Comparison of ENCODE assay signal across 16 cellular contexts in the genomic region with DNA sequence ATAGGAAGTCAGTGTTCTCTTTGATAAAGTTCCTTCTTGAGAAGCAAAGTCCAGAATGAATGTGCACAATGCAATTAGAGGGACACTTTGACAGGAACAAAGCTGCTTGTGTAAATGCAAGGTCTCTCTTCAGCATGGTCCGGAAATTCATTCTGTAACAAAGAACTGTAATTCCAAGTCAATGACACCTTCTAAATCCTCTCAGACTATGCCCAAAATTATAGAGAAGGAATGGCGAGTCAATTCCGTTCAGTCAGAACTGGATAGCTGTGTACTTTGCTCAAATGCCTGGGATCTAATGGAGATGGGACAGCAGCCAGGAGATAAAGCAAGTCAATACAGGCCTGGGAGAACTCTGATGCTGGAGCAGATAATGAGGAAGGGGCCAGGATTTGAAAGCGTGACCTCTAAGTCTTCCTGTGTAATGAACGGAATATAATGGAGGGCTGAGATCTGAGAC.
A peak's percentile ranks its signal among the peaks of the same experiment; 100 is the strongest.
DNase-seq lines count a peak whose midpoint lies in the region; ATAC-seq, FAIRE-seq and TF ChIP-seq lines count a peak whose summit lies in the region.
"Had no signal": no experiment of that assay in that cellular context is flagged by ENCODE, and none has a peak within 500 bp of the region (broad histone marks: within the 10 kb centered on the region; RNA-seq: fewer than 3 reads in every experiment).

No MANE protein-coding gene starts in this region.

- H3K9me3 Mint-ChIP-seq in activated B cell treated with CpG ODN at 0.5 μM for 24 hours = no peaks in the 10 kb centered on the region

- no peak overlapping the region for H2BK15ac ChIP-seq in mesendoderm (replicated peaks; ENCODE audit: low read depth)

- H3K9ac ChIP-seq in mesendoderm (ENCODE audit: low read length) = no peak overlapping the region
- H3K9ac ChIP-seq in kidney (ENCODE audit: low read length in 2 of 2) = no peak overlapping the region

- H2AK5ac ChIP-seq in mesendoderm (ENCODE audit: low read length) = peak overlapping the region; percentile 31

- no peak overlapping the region for H3K4me3 ChIP-seq in mesendoderm (ENCODE audit: low read length)
- no peak overlapping the region for H3K4me3 ChIP-seq in kidney (ENCODE audit: low read length in 2 of 2)
- H3K4me3 ChIP-seq: adrenal gland, SJCRH30 had no signal

- no peak for ATAC-seq in activated B cell treated with CpG ODN at 0.5 μM for 24 hours (ENCODE audit: low read depth)
- ATAC-seq in GM18867 (IDR thresholded peaks at IDR 0.05; ENCODE audit: unreplicated experiment) = no peak
- ATAC-seq: stimulated activated naive CD8-positive, alpha-beta T cell treated with anti-CD3 and anti-CD28 coated beads, Interleukin-15, Interleukin-2, amounts not matched to agents 100 U/mL and 50 U/mL, for 24 hours had no signal

- H3K36me3 Mint-ChIP-seq in activated B cell treated with CpG ODN at 0.5 μM for 24 hours (ENCODE audit: low read depth) = no peaks in the 10 kb centered on the region

- TF ChIP-seq CTCF in activated B cell treated with CpG ODN at 0.5 μM for 24 hours (IDR thresholded peaks at IDR 0.05) (no peak), kidney (IDR thresholded peaks at IDR 0.05; ENCODE audit: borderline replicate concordance, extremely low read depth, insufficient read depth) (no peak)

- no peak overlapping the region for H3K4ac ChIP-seq in mesendoderm (ENCODE audit: low read depth, low read length)

- no peak overlapping the region for H4K5ac ChIP-seq in mesendoderm (ENCODE audit: low read length)

- CTCF ChIA-PET in activated B cell treated with CpG ODN at 0.5 μM for 24 hours (lab: Charles Lee) = no interaction called here

- no peaks in the 10 kb centered on the region for H3K79me1 ChIP-seq in mesendoderm (ENCODE audit: low read length)

- peaks cover 3% of the 10 kb centered on the region for H3K27me3 Mint-ChIP-seq in activated B cell treated with CpG ODN at 0.5 μM for 24 hours

- peak overlapping the region; percentile 5 for H3K4me3 Mint-ChIP-seq in activated B cell treated with CpG ODN at 0.5 μM for 24 hours

- H3K4me2 ChIP-seq in mesendoderm (ENCODE audit: low read length) = no peak overlapping the region

- H3K36me3 ChIP-seq in mesendoderm (ENCODE audit: control insufficient read depth, insufficient read depth, low read length) (no peaks in the 10 kb centered on the region), kidney (ENCODE audit: control insufficient read depth in 1 of 2, insufficient read depth in 2 of 2, low read length in 2 of 2) (no peaks in the 10 kb centered on the region)
- H3K36me3 ChIP-seq: adrenal gland, neutrophil, SJCRH30 had no signal

- no peak for TF ChIP-seq POLR2A in GM12891 (IDR thresholded peaks at IDR 0.05; ENCODE audit: low read depth, low read length)

- DNase-seq in CD1c-positive myeloid dendritic cell (ENCODE audit: extremely low spot score) = peak; percentile 5
- no peak for DNase-seq in GM12891 (ENCODE audit: insufficient read length, low spot score)
- no peak for DNase-seq in activated B cell treated with CpG ODN at 0.5 μM for 24 hours
- DNase-seq in mesendoderm = no peak
- no peak for DNase-seq in UCSD-AML1 (lab: John Stamatoyannopoulos, UW; ENCODE audit: unreplicated experiment)
- DNase-seq in RPMI8226 = no peak
- no peak for DNase-seq in kidney
- DNase-seq: adrenal gland; GF-D8; hippocampal formation; Kasumi-1; NCI-H2029; stimulated activated naive CD8-positive, alpha-beta T cell treated with anti-CD3 and anti-CD28 coated beads, Interleukin-15, Interleukin-2, amounts not matched to agents 100 U/mL and 50 U/mL, for 24 hours had no signal

- POLR2A ChIA-PET in activated B cell treated with CpG ODN at 0.5 μM for 24 hours (lab: Charles Lee) = no interaction called here

- H3K27ac Mint-ChIP-seq in activated B cell treated with CpG ODN at 0.5 μM for 24 hours = no peak overlapping the region

- peaks cover 45% of the 10 kb centered on the region for H3K4me1 Mint-ChIP-seq in activated B cell treated with CpG ODN at 0.5 μM for 24 hours

- no peaks in the 10 kb centered on the region for H3K79me2 ChIP-seq in mesendoderm (ENCODE audit: control insufficient read depth, insufficient read depth, low read length)

- no peak overlapping the region for H2BK120ac ChIP-seq in mesendoderm (ENCODE audit: low read depth, low read length)

- peak; percentile 31 for FAIRE-seq in GM12891 (lab: Jason Lieb, UNC)
- no peak for FAIRE-seq in kidney (lab: Jason Lieb, UNC)

- no peaks in the 10 kb centered on the region for H3K27me3 ChIP-seq in mesendoderm (ENCODE audit: insufficient read depth, low read length, poor library complexity)
- H3K27me3 ChIP-seq: adrenal gland, SJCRH30 had no signal

- no CpG with 5 or more reads among the region's 5 CpGs for WGBS in mesendoderm (ENCODE audit: extremely low coverage, insufficient coverage, low lambda C conversion rate)

- H3K27ac ChIP-seq in mesendoderm (ENCODE audit: low read depth, low read length) (no peak overlapping the region), kidney (ENCODE audit: low read depth in 2 of 2, low read length in 2 of 2) (no peak overlapping the region)
- H3K27ac ChIP-seq: adrenal gland, neutrophil, SJCRH30 had no signal

- intact Hi-C loops in activated B cell treated with CpG ODN at 0.5 μM for 24 hours (cut with micrococcal nuclease) = no loop called here
- intact Hi-C loops in kidney (cut with DNase I) = no loop called here

- no peaks in the 10 kb centered on the region for H3K9me3 ChIP-seq in kidney (ENCODE audit: control insufficient read depth in 1 of 2, low read length in 2 of 2)
- H3K9me3 ChIP-seq: adrenal gland, neutrophil, SJCRH30 had no signal

- H4K8ac ChIP-seq in mesendoderm (ENCODE audit: low read depth, low read length) = no peak overlapping the region

- H3K18ac ChIP-seq in mesendoderm (ENCODE audit: low read length) = no peak overlapping the region

- peak overlapping the region; percentile 5 for H3K56ac ChIP-seq in mesendoderm (ENCODE audit: low read length)

- no peak overlapping the region for H2BK5ac ChIP-seq in mesendoderm (ENCODE audit: low read length)

- no peak overlapping the region for H3K23ac ChIP-seq in mesendoderm (ENCODE audit: low read length)

- H3K4me1 ChIP-seq in mesendoderm (ENCODE audit: control insufficient read depth, low read depth, low read length) = peaks cover 4% of the 10 kb centered on the region
- peaks cover 0 to 2% of the 10 kb centered on the region in 2 donors for H3K4me1 ChIP-seq in kidney (ENCODE audit: control insufficient read depth in 1 of 2, insufficient read depth in 1 of 2, low read depth in 1 of 2, low read length in 2 of 2)

TF ChIP-seq in GM12891, 5 proteins besides CTCF, POLR2A, EP300 and RAD21:
- TF ChIP-seq POLR2AphosphoS5 (IDR thresholded peaks at IDR 0.05; ENCODE audit: low read depth, low read length) (no peak), PAX5 (IDR thresholded peaks at IDR 0.05; ENCODE audit: insufficient read depth, low read length, severe bottlenecking) (no peak), SPI1 (IDR thresholded peaks at IDR 0.05; ENCODE audit: low read depth, low read length) (no peak), TAF1 (IDR thresholded peaks at IDR 0.05; ENCODE audit: low read depth, low read length) (no peak), POU2F2 (IDR thresholded peaks at IDR 0.05; ENCODE audit: low read depth, low read length) (no peak)
